ENCODE assay signal across 16 cellular contexts in the genomic region with DNA sequence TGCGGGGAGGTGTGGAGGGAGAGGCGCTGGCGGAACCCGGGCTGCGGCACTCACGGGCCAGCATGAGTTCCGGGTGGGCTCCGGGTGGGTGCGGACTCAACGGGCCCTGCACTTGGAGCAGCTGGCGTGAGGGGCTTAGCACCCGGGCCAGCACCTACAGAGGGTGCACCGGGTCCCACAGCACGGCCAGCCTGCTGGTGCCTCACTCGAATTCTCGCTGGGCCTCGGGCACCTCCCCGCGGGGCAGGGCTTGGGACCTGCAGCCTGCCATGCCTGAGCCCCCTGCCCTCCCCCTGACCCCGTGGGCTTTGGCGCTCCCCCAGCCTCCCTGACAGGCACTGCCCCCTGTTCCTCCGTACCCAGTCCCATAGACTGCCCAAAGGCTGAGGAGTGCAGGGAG. TPM values are rescaled to one million over a fixed set of nuclear protein-coding genes. Genes with fewer than 3 reads are reported as not detected.
DNase-seq lines count a peak whose midpoint lies in the region; ATAC-seq and TF ChIP-seq lines count a peak whose summit lies in the region.
"Had no signal": no experiment of that assay in that cellular context is flagged by ENCODE, and none has a peak within 500 bp of the region (broad histone marks: within the 10 kb centered on the region; RNA-seq: fewer than 3 reads in every experiment).

No MANE protein-coding gene starts in this region.

- H3K4me2 ChIP-seq in PC-9: no peak overlapping the region

- no peaks in the 10 kb centered on the region for H4K20me1 ChIP-seq in PC-9 (ENCODE audit: insufficient read depth)
- H4K20me1 ChIP-seq: BLaER1 treated with 17β-estradiol and CSF1 and Interleukin-3, amounts not matched to agents 10 nM and 100 nM had no signal

- H3F3A ChIP-seq in PC-9 (ENCODE audit: insufficient read depth, low read depth): no peaks in the 10 kb centered on the region

- CTCF ChIA-PET in PC-9 (lab: Charles Lee): no interaction called here

- no peaks in the 10 kb centered on the region for H3K79me2 ChIP-seq in PC-9 (ENCODE audit: low read depth)

- POLR2A ChIA-PET in PC-9 (lab: Charles Lee; ENCODE audit: unreplicated experiment): no interaction called here

- peaks cover 24% of the 10 kb centered on the region for H3K27me3 Mint-ChIP-seq in stimulated activated memory B cell treated with anti-CD40 and anti-IgM and Interleukin-4, amounts not matched to agents 10 μg/mL and 1 μg/mL and 100 μg/mL, for 72 hours

- H3K4me3 ChIP-seq in lower lobe of right lung: no peak overlapping the region
- H3K4me3 ChIP-seq in upper lobe of right lung: no peak overlapping the region
- no peak overlapping the region for H3K4me3 ChIP-seq in PC-9
- H3K4me3 ChIP-seq: BLaER1 treated with 17β-estradiol and CSF1 and Interleukin-3, amounts not matched to agents 10 nM and 100 nM had no signal

- TF ChIP-seq CTCF in lower lobe of right lung (IDR thresholded peaks at IDR 0.05) (no peak), upper lobe of right lung (IDR thresholded peaks at IDR 0.05) (no peak), PC-9 (conservative IDR thresholded peaks at IDR 0.05) (no peak), foreskin keratinocyte (conservative IDR thresholded peaks at IDR 0.05) (no peak)

- BruUV-seq in PC-9 (replicated peaks; lab: Mats Ljungman, UMichigan): no TSS peak

- H3K27me3 ChIP-seq in lower lobe of right lung (ENCODE audit: low read depth) (no peaks in the 10 kb centered on the region), upper lobe of right lung (no peaks in the 10 kb centered on the region), PC-9 (ENCODE audit: insufficient read depth, low read depth) (no peaks in the 10 kb centered on the region), foreskin keratinocyte (no peaks in the 10 kb centered on the region)
- H3K27me3 ChIP-seq: BLaER1 treated with 17β-estradiol and CSF1 and Interleukin-3, amounts not matched to agents 10 nM and 100 nM had no signal

- intact Hi-C loops in lower lobe of right lung (cut with DNase I): no loop called here
- intact Hi-C loops in upper lobe of right lung (cut with DNase I): no loop called here
- intact Hi-C loops in PC-9 (cut with micrococcal nuclease; ENCODE audit: unreplicated experiment): no loop called here

- no peak overlapping the region for H3K27ac ChIP-seq in lower lobe of right lung
- H3K27ac ChIP-seq in upper lobe of right lung: no peak overlapping the region
- H3K27ac ChIP-seq in PC-9: no peak overlapping the region
- no peak overlapping the region for H3K27ac ChIP-seq in foreskin keratinocyte
- H3K27ac ChIP-seq: BLaER1 treated with 17β-estradiol and CSF1 and Interleukin-3, amounts not matched to agents 10 nM and 100 nM had no signal

- H3K27ac Mint-ChIP-seq in stimulated activated memory B cell treated with anti-CD40 and anti-IgM and Interleukin-4, amounts not matched to agents 10 μg/mL and 1 μg/mL and 100 μg/mL, for 72 hours: no peak overlapping the region
- H3K27ac Mint-ChIP-seq: HFFc6 had no signal

- peaks cover 8% of the 10 kb centered on the region for H3K4me1 Mint-ChIP-seq in stimulated activated memory B cell treated with anti-CD40 and anti-IgM and Interleukin-4, amounts not matched to agents 10 μg/mL and 1 μg/mL and 100 μg/mL, for 72 hours

- no peaks in the 10 kb centered on the region for H3K36me3 ChIP-seq in lower lobe of right lung
- no peaks in the 10 kb centered on the region for H3K36me3 ChIP-seq in upper lobe of right lung
- H3K36me3 ChIP-seq in PC-9 (ENCODE audit: low read depth): no peaks in the 10 kb centered on the region
- H3K36me3 ChIP-seq: BLaER1 treated with 17β-estradiol and CSF1 and Interleukin-3, amounts not matched to agents 10 nM and 100 nM had no signal

- no peaks in the 10 kb centered on the region for H3K9me3 Mint-ChIP-seq in stimulated activated memory B cell treated with anti-CD40 and anti-IgM and Interleukin-4, amounts not matched to agents 10 μg/mL and 1 μg/mL and 100 μg/mL, for 72 hours
- H3K9me3 Mint-ChIP-seq: HFFc6 had no signal

- DNase-seq in activated gamma-delta T cell (lab: John Stamatoyannopoulos, UW) (peak; percentile 7), activated gamma-delta T cell treated with Interleukin-2 at 50 U/mL for 16 hours (no peak), lower lobe of right lung (peak; percentile 41), upper lobe of right lung (peak; percentile 62), NCI-H1930 (lab: John Stamatoyannopoulos, UW) (no peak), PC-9 (no peak), foreskin keratinocyte (no peak)
- DNase-seq: 8988T; AML-193; CD4-positive, CD25-positive, alpha-beta regulatory T cell; DMS53; GF-D8; HCEC 1CT; HFFc6 had no signal

- H2AFZ ChIP-seq in PC-9: no peak overlapping the region

- no peaks in the 10 kb centered on the region for H3K9me2 ChIP-seq in PC-9 (ENCODE audit: insufficient read depth)

- H3K4me1 ChIP-seq in lower lobe of right lung (no peaks in the 10 kb centered on the region), upper lobe of right lung (no peaks in the 10 kb centered on the region), PC-9 (replicated peaks; ENCODE audit: insufficient read depth) (no peaks in the 10 kb centered on the region), foreskin keratinocyte (no peaks in the 10 kb centered on the region)

- no peak overlapping the region for H3K4me3 Mint-ChIP-seq in stimulated activated memory B cell treated with anti-CD40 and anti-IgM and Interleukin-4, amounts not matched to agents 10 μg/mL and 1 μg/mL and 100 μg/mL, for 72 hours
- H3K4me3 Mint-ChIP-seq: HFFc6 had no signal

- H3K9me3 ChIP-seq in lower lobe of right lung (no peaks in the 10 kb centered on the region), upper lobe of right lung (no peaks in the 10 kb centered on the region), PC-9 (ENCODE audit: insufficient read depth, low read depth) (no peaks in the 10 kb centered on the region)

- no peaks in the 10 kb centered on the region for H3K36me3 Mint-ChIP-seq in stimulated activated memory B cell treated with anti-CD40 and anti-IgM and Interleukin-4, amounts not matched to agents 10 μg/mL and 1 μg/mL and 100 μg/mL, for 72 hours
- H3K36me3 Mint-ChIP-seq: CD4-positive, CD25-positive, alpha-beta regulatory T cell had no signal

- peak in 1 of 2 donors; percentile 38 for ATAC-seq in lower lobe of right lung
- ATAC-seq in stimulated activated memory B cell treated with anti-CD40 and anti-IgM and Interleukin-4, amounts not matched to agents 10 μg/mL and 1 μg/mL and 100 μg/mL, for 72 hours: peak; percentile 36
- peak; percentile 38 for ATAC-seq in upper lobe of right lung
- no peak for ATAC-seq in foreskin keratinocyte

RNA-seq across cellular contexts. Expression of a gene that starts 10.8 kb away (rescaled TPM):
- total RNA-seq in lower lobe of right lung (40.7 TPM), upper lobe of right lung (46.1 TPM), PC-9 (2021) (7.1 and 10.5 TPM in 2 replicates), foreskin keratinocyte (20.4 and 22.9 TPM in 2 replicates)
- polyA plus RNA-seq in foreskin keratinocyte: 4.4 and 4.8 TPM in 2 replicates

Comparison
In these comparisons a context has a peak if more than half of its experiments do, and no peak if none do; other contexts are left out.
1. DNase-seq: peak in activated gamma-delta T cell (single experiment), lower lobe of right lung (single experiment) and upper lobe of right lung (single experiment); none in activated gamma-delta T cell treated with Interleukin-2 at 50 U/mL for 16 hours (single experiment), NCI-H1930 (0 of 2), PC-9 (0 of 2) and foreskin keratinocyte (0 of 2).